Comparison of ENCODE assay signal across 20 cellular contexts in the genomic region with DNA sequence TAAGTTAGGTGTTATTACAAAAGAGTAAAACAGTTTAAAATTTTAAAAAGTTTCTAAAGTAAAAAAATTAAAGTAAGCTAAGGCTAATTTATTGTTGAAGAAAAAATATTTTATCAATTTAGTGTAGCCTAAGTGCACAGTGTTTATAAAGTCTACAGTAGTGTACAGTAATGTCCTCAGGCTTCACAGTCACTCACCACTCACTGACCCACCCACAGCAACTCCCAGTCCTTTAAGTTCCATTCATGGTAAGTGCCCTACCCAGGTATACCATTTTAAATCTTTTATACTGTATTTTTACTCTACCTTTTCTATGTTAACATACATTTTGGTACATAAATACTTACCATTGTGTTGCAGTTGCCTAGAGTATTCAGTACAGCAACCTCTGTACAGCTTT.
DNase-seq lines count a peak whose midpoint lies in the region; TF ChIP-seq lines count a peak whose summit lies in the region.
"Had no signal": no experiment of that assay in that cellular context is flagged by ENCODE, and none has a peak within 500 bp of the region (broad histone marks: within the 10 kb centered on the region; RNA-seq: fewer than 3 reads in every experiment).

No MANE protein-coding gene starts in this region.

- H3K9ac ChIP-seq in mammary epithelial cell (ENCODE audit: insufficient read depth, low read length) (no peak overlapping the region), endodermal cell (ENCODE audit: extremely low read depth, low read length, poor library complexity, severe bottlenecking) (no peak overlapping the region)
- H3K9ac ChIP-seq: BLaER1 treated with 17β-estradiol and CSF1 and Interleukin-3, amounts not matched to agents 10 nM and 100 nM had no signal

- no peaks in the 10 kb centered on the region for H3K36me3 ChIP-seq in mammary epithelial cell (ENCODE audit: insufficient read depth, low read length)
- H3K36me3 ChIP-seq in breast epithelium = no peaks in the 10 kb centered on the region
- H3K36me3 ChIP-seq in endodermal cell (ENCODE audit: control insufficient read depth, insufficient read depth, low read length) = no peaks in the 10 kb centered on the region
- H3K36me3 ChIP-seq: BE2C; BLaER1 treated with 17β-estradiol and CSF1 and Interleukin-3, amounts not matched to agents 10 nM and 100 nM had no signal

- H3K4me3 Mint-ChIP-seq in osteocyte (ENCODE audit: unreplicated experiment) = no peak overlapping the region
- no peak overlapping the region for H3K4me3 Mint-ChIP-seq in endodermal cell
- H3K4me3 Mint-ChIP-seq: CD14-positive monocyte; CD4-positive, alpha-beta T cell; CD8-positive, alpha-beta memory T cell; GM23338; H9 had no signal

- H3K9me3 ChIP-seq in mammary epithelial cell (replicated peaks; ENCODE audit: insufficient read depth, low read length) (no peaks in the 10 kb centered on the region), breast epithelium (no peaks in the 10 kb centered on the region), endodermal cell (ENCODE audit: control insufficient read depth, low read length) (peaks cover under 1% of the 10 kb centered on the region)
- H3K9me3 ChIP-seq: BE2C; BLaER1 treated with 17β-estradiol and CSF1 and Interleukin-3, amounts not matched to agents 10 nM and 100 nM had no signal

- peaks cover 5% of the 10 kb centered on the region for H3K36me3 Mint-ChIP-seq in osteocyte (ENCODE audit: unreplicated experiment)
- H3K36me3 Mint-ChIP-seq in endodermal cell (ENCODE audit: low read depth) = no peaks in the 10 kb centered on the region
- H3K36me3 Mint-ChIP-seq: CD14-positive monocyte; CD8-positive, alpha-beta memory T cell had no signal

- no peaks in the 10 kb centered on the region for H3K4me1 ChIP-seq in mammary epithelial cell (ENCODE audit: insufficient read depth, low read length)
- H3K4me1 ChIP-seq in breast epithelium = no peaks in the 10 kb centered on the region
- H3K4me1 ChIP-seq in endodermal cell (ENCODE audit: control insufficient read depth, insufficient read depth, low read length) = no peaks in the 10 kb centered on the region
- H3K4me1 ChIP-seq: BE2C; BLaER1 treated with 17β-estradiol and CSF1 and Interleukin-3, amounts not matched to agents 10 nM and 100 nM had no signal

- dilution Hi-C loops in mammary epithelial cell (cut with HindIII; ENCODE audit: low sequenced_read_pairs) = no loop called here

- H3K79me2 ChIP-seq in mammary epithelial cell (ENCODE audit: insufficient read depth, low read length) = no peaks in the 10 kb centered on the region

- no peak for TF ChIP-seq POLR2A in breast epithelium (IDR thresholded peaks at IDR 0.05)

- in situ Hi-C loops in mammary epithelial cell (cut with MboI; ENCODE audit: low sequenced_read_pairs in 2 of 2) = no loop called here

- CTCF ChIA-PET in mammary epithelial cell (lab: Charles Lee; ENCODE audit: low non-redundant PET) = no interaction called here

- DNase-seq in mammary epithelial cell (peak; percentile 5), breast epithelium (ENCODE audit: low spot score in 2 of 2) (no peak), epithelial cell of esophagus (ENCODE audit: low read depth) (peak; percentile 60), osteocyte (ENCODE audit: extremely low spot score, unreplicated experiment) (no peak), endodermal cell (no peak), NCI-H1930 (lab: John Stamatoyannopoulos, UW) (no peak)
- DNase-seq: ACHN; AML-193; BE2C; CD4-positive, alpha-beta T cell; CD8-positive, alpha-beta memory T cell; DMS 273 treated with DMSO at 0.1 percent for 48 hours; DMS79; EL; GF-D8; H9 had no signal

- no peak overlapping the region for H2AFZ ChIP-seq in mammary epithelial cell (ENCODE audit: low read depth, low read length)
- H2AFZ ChIP-seq: GM23338 had no signal

- H3K27ac ChIP-seq in mammary epithelial cell (ENCODE audit: insufficient read depth, low read depth, low read length) (no peak overlapping the region), breast epithelium (no peak overlapping the region), endodermal cell (ENCODE audit: low read depth, low read length) (no peak overlapping the region)
- H3K27ac ChIP-seq: 22Rv1; BLaER1 treated with 17β-estradiol and CSF1 and Interleukin-3, amounts not matched to agents 10 nM and 100 nM had no signal

- intact Hi-C loops in mammary epithelial cell (cut with micrococcal nuclease) = no loop called here
- intact Hi-C loops in breast epithelium (cut with DNase I; ENCODE audit: low total_unique reads) = no loop called here

- no peak for TF ChIP-seq CTCF in mammary epithelial cell (conservative IDR thresholded peaks at IDR 0.05 in 1 of 2, IDR thresholded peaks at IDR 0.05 in 1 of 2; ENCODE audit: extremely low read depth in 1 of 2, insufficient read depth in 1 of 2, low read depth in 1 of 2, low read length in 2 of 2)
- no peak for TF ChIP-seq CTCF in breast epithelium (IDR thresholded peaks at IDR 0.05)
- TF ChIP-seq CTCF in epithelial cell of esophagus (IDR thresholded peaks at IDR 0.05; ENCODE audit: insufficient read depth, low read depth, low read length, missing control alignments) = no peak
- no peak for TF ChIP-seq CTCF in osteocyte (IDR thresholded peaks at IDR 0.05)
- no peak for TF ChIP-seq CTCF in endodermal cell (conservative IDR thresholded peaks at IDR 0.05)

- H3K4me3 ChIP-seq in mammary epithelial cell (replicated peaks in 1 of 3; ENCODE audit: insufficient read depth in 1 of 3, low read depth in 2 of 3, low read length in 3 of 3) (no peak overlapping the region), breast epithelium (no peak overlapping the region), epithelial cell of esophagus (ENCODE audit: low read length) (no peak overlapping the region), endodermal cell (ENCODE audit: low read length) (no peak overlapping the region)
- H3K4me3 ChIP-seq: BLaER1 treated with 17β-estradiol and CSF1 and Interleukin-3, amounts not matched to agents 10 nM and 100 nM; GM23338 had no signal

- BruUV-seq in mammary epithelial cell (replicated peaks; lab: Mats Ljungman, UMichigan) = no TSS peak

- H3K27me3 ChIP-seq in mammary epithelial cell (ENCODE audit: insufficient read depth, low read length) (no peaks in the 10 kb centered on the region), breast epithelium (no peaks in the 10 kb centered on the region), endodermal cell (ENCODE audit: control insufficient read depth, insufficient read depth, low read length, poor library complexity, severe bottlenecking) (no peaks in the 10 kb centered on the region)
- H3K27me3 ChIP-seq: BE2C; BLaER1 treated with 17β-estradiol and CSF1 and Interleukin-3, amounts not matched to agents 10 nM and 100 nM had no signal

- H4K20me1 ChIP-seq in mammary epithelial cell (ENCODE audit: insufficient read depth, low read length) = no peaks in the 10 kb centered on the region
- H4K20me1 ChIP-seq: BLaER1 treated with 17β-estradiol and CSF1 and Interleukin-3, amounts not matched to agents 10 nM and 100 nM had no signal

- H3K9me3 Mint-ChIP-seq in osteocyte (ENCODE audit: unreplicated experiment) = peaks cover 6% of the 10 kb centered on the region
- H3K9me3 Mint-ChIP-seq in endodermal cell = no peaks in the 10 kb centered on the region
- H3K9me3 Mint-ChIP-seq: CD4-positive, alpha-beta T cell; GM23338; H9 had no signal

- H3K27me3 Mint-ChIP-seq in osteocyte (ENCODE audit: unreplicated experiment) (no peaks in the 10 kb centered on the region), endodermal cell (ENCODE audit: insufficient read depth) (no peaks in the 10 kb centered on the region)

- no peak overlapping the region for H3K4me2 ChIP-seq in mammary epithelial cell (ENCODE audit: insufficient read depth, low read depth, low read length)
- H3K4me2 ChIP-seq: BLaER1 treated with 17β-estradiol and CSF1 and Interleukin-3, amounts not matched to agents 10 nM and 100 nM; GM23338 had no signal

- H3K27ac Mint-ChIP-seq in osteocyte (ENCODE audit: unreplicated experiment) (peak overlapping the region; percentile 70), endodermal cell (no peak overlapping the region)
- H3K27ac Mint-ChIP-seq: CD14-positive monocyte; CD4-positive, alpha-beta T cell; CD8-positive, alpha-beta memory T cell; GM23338; H9 had no signal

- H3K4me1 Mint-ChIP-seq in osteocyte (ENCODE audit: unreplicated experiment) (peaks cover 61% of the 10 kb centered on the region), endodermal cell (peaks cover 18% of the 10 kb centered on the region)
- H3K4me1 Mint-ChIP-seq: CD14-positive monocyte; CD8-positive, alpha-beta memory T cell had no signal

Comparison
In these comparisons a context has a peak if more than half of its experiments do, and no peak if none do; other contexts are left out.
1. DNase-seq: peak in mammary epithelial cell (single experiment) and epithelial cell of esophagus (single experiment); none in breast epithelium (0 of 2), osteocyte (single experiment), endodermal cell (single experiment) and NCI-H1930 (0 of 2).